ENCODE assay signal across 19 cellular contexts in the genomic region with DNA sequence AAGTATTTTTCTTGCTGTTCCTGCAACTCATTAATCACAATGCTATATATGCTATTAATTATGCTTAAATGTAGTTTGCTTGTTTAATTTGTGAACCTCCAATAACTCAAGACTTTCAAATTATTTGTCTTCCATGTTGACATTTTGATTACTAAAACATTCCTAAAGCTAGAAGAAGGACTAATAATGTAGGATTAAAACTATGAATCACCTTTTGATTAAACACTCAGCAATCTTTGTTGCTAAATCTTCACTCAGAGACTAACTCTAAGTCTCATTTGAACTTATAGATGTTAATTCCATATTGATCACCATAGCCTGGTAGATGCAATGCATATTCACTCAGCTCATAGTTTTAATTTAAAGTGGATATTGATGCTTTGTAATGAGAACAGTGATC.
DNase-seq lines count a peak whose midpoint lies in the region; ATAC-seq, FAIRE-seq and TF ChIP-seq lines count a peak whose summit lies in the region.
"Had no signal": no experiment of that assay in that cellular context is flagged by ENCODE, and none has a peak within 500 bp of the region (broad histone marks: within the 10 kb centered on the region; RNA-seq: fewer than 3 reads in every experiment).

No MANE protein-coding gene starts in this region.

- CTCF ChIA-PET in PC-3 (lab: Charles Lee), result no interaction called here

- TF ChIP-seq CTCF in PC-3 (conservative IDR thresholded peaks at IDR 0.05; ENCODE audit: low read depth, low read length) (no peak), bronchial epithelial cell (IDR thresholded peaks at IDR 0.05; ENCODE audit: insufficient read depth, low read length, severe bottlenecking) (no peak), testis (IDR thresholded peaks at IDR 0.05) (no peak)

- H3K4me1 ChIP-seq in GM23248 (ENCODE audit: insufficient read depth) (peaks cover 9% of the 10 kb centered on the region; the same call in 1 of the 2 replicates), PC-3 (ENCODE audit: insufficient read depth, low read length) (peaks cover 30% of the 10 kb centered on the region), trophoblast cell (ENCODE audit: control insufficient read depth in 1 of 2, insufficient read depth in 2 of 2, low read length in 2 of 2) (peaks cover 0 to 3% of the 10 kb centered on the region in 2 experiments), testis (no peaks in the 10 kb centered on the region)
- H3K4me1 ChIP-seq: HAP-1 had no signal

- no peak for FAIRE-seq in bronchial epithelial cell (lab: Jason Lieb, UNC)
- FAIRE-seq: GM12891, GM18507, H54 had no signal

- 0 out of 2 replicates have a peak, but pooled peaks cover 7% of the 10 kb centered on the region for H3F3A ChIP-seq in GM23248 (ENCODE audit: insufficient read depth)
- no peaks in the 10 kb centered on the region for H3F3A ChIP-seq in PC-3 (ENCODE audit: low read length, unreplicated experiment)

- no peak overlapping the region for H4K91ac ChIP-seq in trophoblast cell (ENCODE audit: low read depth, low read length)

- no peak overlapping the region for H2BK120ac ChIP-seq in trophoblast cell (ENCODE audit: insufficient read depth, low read length, poor library complexity)

- H3K14ac ChIP-seq in trophoblast cell (ENCODE audit: low read length), result no peak overlapping the region

- intact Hi-C loops in PC-3 (cut with micrococcal nuclease), result loop anchor here (10.0 kb wide), 1 partner anchor 380 kb away; no protein-coding TSS in a partner anchor
- intact Hi-C loops in testis (cut with DNase I; ENCODE audit: low total_unique reads), result no loop called here

- H2AK5ac ChIP-seq in trophoblast cell (ENCODE audit: low read length), result no peak overlapping the region

- no TSS peak for BruUV-seq in PC-3 (replicated peaks; lab: Mats Ljungman, UMichigan)

- H3K79me2 ChIP-seq in GM23248 (ENCODE audit: insufficient read depth) (no peaks in the 10 kb centered on the region), PC-3 (ENCODE audit: low read length) (no peaks in the 10 kb centered on the region), trophoblast cell (ENCODE audit: control insufficient read depth, insufficient read depth, low read length, poor library complexity) (no peaks in the 10 kb centered on the region)

- H3K4me2 ChIP-seq in GM23248 (ENCODE audit: unreplicated experiment), result no peak overlapping the region
- H3K4me2 ChIP-seq in PC-3 (ENCODE audit: low read length), result peak overlapping the region; percentile 19; the same call in 1 of the 2 replicates
- no peak overlapping the region for H3K4me2 ChIP-seq in trophoblast cell (ENCODE audit: low read length)

- no peak overlapping the region for H3K27ac ChIP-seq in GM23248
- peak overlapping the region; percentile 38 for H3K27ac ChIP-seq in PC-3 (ENCODE audit: low read length)
- no peak overlapping the region for H3K27ac ChIP-seq in trophoblast cell (ENCODE audit: low read depth, low read length)
- no peak overlapping the region for H3K27ac ChIP-seq in testis

- DNase-seq in GM23248 (peak; percentile 40), PC-3 (peak; percentile 55), bronchial epithelial cell (ENCODE audit: low read depth) (peak; percentile 76), AG08396 (ENCODE audit: low spot score) (no peak), trophoblast cell (no peak), NCI-H2029 (lab: John Stamatoyannopoulos, UW) (no peak), testis (no peak)
- DNase-seq: C1 segment of cervical spinal cord; Calu3; CD4-positive, alpha-beta memory T cell; COR-L47; DMS53; DMS79 treated with DMSO at 0.1 percent for 48 hours; GF-D8; GOT3 had no signal

- no peak overlapping the region for H3K18ac ChIP-seq in trophoblast cell (ENCODE audit: low read length)

- no peak overlapping the region for H3K4ac ChIP-seq in trophoblast cell (ENCODE audit: low read depth, low read length)

- H2BK12ac ChIP-seq in trophoblast cell (ENCODE audit: low read length), result no peak overlapping the region

- H2AFZ ChIP-seq in GM23248, result no peak overlapping the region
- H2AFZ ChIP-seq in PC-3 (ENCODE audit: low read length), result no peak overlapping the region
- no peak overlapping the region for H2AFZ ChIP-seq in trophoblast cell (ENCODE audit: insufficient read depth, low read length, poor library complexity)

- no peak overlapping the region for H2BK5ac ChIP-seq in trophoblast cell (ENCODE audit: low read depth, low read length, poor library complexity)

- H3K9ac ChIP-seq in GM23248 (no peak overlapping the region), PC-3 (ENCODE audit: low read length) (no peak overlapping the region), trophoblast cell (ENCODE audit: low read length) (no peak overlapping the region)

- no peak for TF ChIP-seq POLR2A in testis (IDR thresholded peaks at IDR 0.05)

- H3K9me3 ChIP-seq in GM23248 (ENCODE audit: low read depth) (no peaks in the 10 kb centered on the region), PC-3 (ENCODE audit: low read length) (no peaks in the 10 kb centered on the region), trophoblast cell (ENCODE audit: insufficient read depth, low read depth, low read length) (no peaks in the 10 kb centered on the region), testis (no peaks in the 10 kb centered on the region)
- H3K9me3 ChIP-seq: HAP-1 had no signal

- POLR2A ChIA-PET in PC-3 (lab: Charles Lee; ENCODE audit: unreplicated experiment), result no interaction called here

- H3K9me2 ChIP-seq in GM23248 (ENCODE audit: insufficient read depth) (no peaks in the 10 kb centered on the region), PC-3 (replicated peaks; ENCODE audit: low read length) (no peaks in the 10 kb centered on the region)

- H4K12ac ChIP-seq in trophoblast cell (ENCODE audit: low read depth, low read length), result no peak overlapping the region

- H4K20me1 ChIP-seq in GM23248 (ENCODE audit: insufficient read depth) (no peaks in the 10 kb centered on the region), PC-3 (ENCODE audit: low read length) (no peaks in the 10 kb centered on the region)

- H3K79me1 ChIP-seq in trophoblast cell (ENCODE audit: low read length), result no peaks in the 10 kb centered on the region

- H3K27me3 ChIP-seq in GM23248 (replicated peaks; ENCODE audit: insufficient read depth) (no peaks in the 10 kb centered on the region), PC-3 (ENCODE audit: low read length) (no peaks in the 10 kb centered on the region), bronchial epithelial cell (ENCODE audit: control insufficient read depth, insufficient read depth, low read length) (no peaks in the 10 kb centered on the region), trophoblast cell (ENCODE audit: insufficient read depth, low read length) (no peaks in the 10 kb centered on the region), testis (no peaks in the 10 kb centered on the region)

- no peak overlapping the region for H4K8ac ChIP-seq in trophoblast cell (ENCODE audit: low read depth, low read length)

- in situ Hi-C loops in GM23248 (cut with MboI), result no loop called here

- peak; percentile 27 for ATAC-seq in PC-3

- H3K4me3 ChIP-seq in GM23248, result no peak overlapping the region
- no peak overlapping the region for H3K4me3 ChIP-seq in PC-3 (ENCODE audit: low read length)
- H3K4me3 ChIP-seq in bronchial epithelial cell (ENCODE audit: low read depth, low read length), result no peak overlapping the region
- H3K4me3 ChIP-seq in trophoblast cell (ENCODE audit: low read depth, low read length), result no peak overlapping the region
- no peak overlapping the region for H3K4me3 ChIP-seq in testis
- H3K4me3 ChIP-seq: HAP-1 had no signal

- H3K36me3 ChIP-seq in GM23248 (ENCODE audit: low read depth) (no peaks in the 10 kb centered on the region), PC-3 (ENCODE audit: low read depth, low read length) (no peaks in the 10 kb centered on the region), bronchial epithelial cell (ENCODE audit: control insufficient read depth, insufficient read depth, low read length) (no peaks in the 10 kb centered on the region), trophoblast cell (ENCODE audit: control insufficient read depth in 1 of 2, insufficient read depth in 2 of 2, low read length in 2 of 2) (no peaks in the 10 kb centered on the region), testis (ENCODE audit: low read depth, missing control alignments) (no peaks in the 10 kb centered on the region)
- H3K36me3 ChIP-seq: HAP-1 had no signal

- no peak overlapping the region for H3K23ac ChIP-seq in trophoblast cell (ENCODE audit: low read length)

Comparison
In these comparisons a context has a peak if more than half of its experiments do, and no peak if none do; other contexts are left out.
1. DNase-seq: peak in GM23248 (single experiment), PC-3 (single experiment) and bronchial epithelial cell (single experiment); none in AG08396 (single experiment), trophoblast cell (0 of 2), NCI-H2029 (single experiment) and testis (single experiment).